Comparison of ENCODE assay signal across 12 cellular contexts in genomic region chr6:142843344-142843743, GRCh38.
DNase-seq lines count a peak whose midpoint lies in the region; ATAC-seq and TF ChIP-seq lines count a peak whose summit lies in the region.
"Had no signal": no experiment of that assay in that cellular context is flagged by ENCODE, and none has a peak within 500 bp of the region (broad histone marks: within the 10 kb centered on the region; RNA-seq: fewer than 3 reads in every experiment).

No MANE protein-coding gene starts in this region.

- no peaks in the 10 kb centered on the region for H3K36me3 Mint-ChIP-seq in activated B cell treated with CpG ODN at 0.5 μM for 24 hours (ENCODE audit: low read depth)
- H3K36me3 Mint-ChIP-seq: CD14-positive monocyte had no signal

- H3K27me3 Mint-ChIP-seq in activated B cell treated with CpG ODN at 0.5 μM for 24 hours: no peaks in the 10 kb centered on the region

- H3K27ac ChIP-seq in heart right ventricle: peak overlapping the region in 9 of 10 donors; percentile 6 to 92 (median 57)
- peak overlapping the region; percentile 32 for H3K27ac ChIP-seq in lower lobe of right lung
- peak overlapping the region; percentile 59 for H3K27ac ChIP-seq in urinary bladder (ENCODE audit: low read depth)

- H3K36me3 ChIP-seq in heart right ventricle (no peaks in the 10 kb centered on the region), lower lobe of right lung (no peaks in the 10 kb centered on the region), urinary bladder (ENCODE audit: insufficient read depth) (no peaks in the 10 kb centered on the region)

- H3K4me3 ChIP-seq in heart right ventricle (peak overlapping the region in 3 of 10 donors; percentile 19 to 42 (median 30)), lower lobe of right lung (no peak overlapping the region), urinary bladder (ENCODE audit: low read depth, low read length) (no peak overlapping the region)

- intact Hi-C loops in heart right ventricle (cut with DNase I): loop anchor here in 3 of 10 donors (10.0 kb wide), 1 partner anchor 101 kb away; the partner anchor contains the start of gene HIVEP2 (in 3 of the 3)
- intact Hi-C loops in Right ventricle myocardium inferior (cut with DNase I): no loop called here
- intact Hi-C loops in activated B cell treated with CpG ODN at 0.5 μM for 24 hours (cut with micrococcal nuclease): loop anchor here (1.0 to 5.0 kb wide), 3 partner anchors 59 to 84 kb away; no protein-coding TSS in a partner anchor
- intact Hi-C loops in lower lobe of right lung (cut with DNase I): no loop called here

- no peaks in the 10 kb centered on the region for H3K27me3 ChIP-seq in heart right ventricle
- no peaks in the 10 kb centered on the region for H3K27me3 ChIP-seq in lower lobe of right lung (ENCODE audit: low read depth)

- peak overlapping the region; percentile 89 for H3K27ac Mint-ChIP-seq in activated B cell treated with CpG ODN at 0.5 μM for 24 hours

- H3K9me3 Mint-ChIP-seq in activated B cell treated with CpG ODN at 0.5 μM for 24 hours: no peaks in the 10 kb centered on the region
- H3K9me3 Mint-ChIP-seq: CD14-positive monocyte had no signal

- H3K4me1 ChIP-seq in heart right ventricle: peaks cover 25 to 87% (median 73%) of the 10 kb centered on the region in 9 donors
- peaks cover 63% of the 10 kb centered on the region for H3K4me1 ChIP-seq in lower lobe of right lung
- no peaks in the 10 kb centered on the region for H3K4me1 ChIP-seq in urinary bladder (ENCODE audit: insufficient read depth)

- no peak for ATAC-seq in heart right ventricle
- ATAC-seq in Right ventricle myocardium inferior: no peak
- no peak for ATAC-seq in activated B cell treated with CpG ODN at 0.5 μM for 24 hours (ENCODE audit: low read depth)
- ATAC-seq in lower lobe of right lung: no peak
- no peak for ATAC-seq in HG03175 (IDR thresholded peaks at IDR 0.05; ENCODE audit: unreplicated experiment)

- DNase-seq in heart right ventricle: no peak
- DNase-seq in Right ventricle myocardium inferior (ENCODE audit: missing footprints): no peak
- no peak for DNase-seq in activated B cell treated with CpG ODN at 0.5 μM for 24 hours
- DNase-seq in lower lobe of right lung: no peak
- no peak for DNase-seq in NCI-H1105 treated with DMSO at 0.1 percent for 48 hours (lab: John Stamatoyannopoulos, UW)
- DNase-seq in NCI-H2029 (lab: John Stamatoyannopoulos, UW): no peak
- DNase-seq: head of caudate nucleus, NCI-H226, occipital lobe had no signal

- no peak for TF ChIP-seq CTCF in heart right ventricle (IDR thresholded peaks at IDR 0.05)
- TF ChIP-seq CTCF in activated B cell treated with CpG ODN at 0.5 μM for 24 hours (IDR thresholded peaks at IDR 0.05): no peak
- no peak for TF ChIP-seq CTCF in lower lobe of right lung (IDR thresholded peaks at IDR 0.05)

- H3K9me3 ChIP-seq in heart right ventricle: no peaks in the 10 kb centered on the region
- no peaks in the 10 kb centered on the region for H3K9me3 ChIP-seq in lower lobe of right lung

- WGBS in heart right ventricle, 2 donors: 68 to 72% methylated on average over 4 of the region's 4 CpGs
- 63% methylated on average over 4 of the region's 4 CpGs for WGBS in urinary bladder

- peaks cover 90% of the 10 kb centered on the region for H3K4me1 Mint-ChIP-seq in activated B cell treated with CpG ODN at 0.5 μM for 24 hours

- peak overlapping the region; percentile 76 for H3K4me3 Mint-ChIP-seq in activated B cell treated with CpG ODN at 0.5 μM for 24 hours

- CTCF ChIA-PET in activated B cell treated with CpG ODN at 0.5 μM for 24 hours (lab: Charles Lee): interaction anchor here (0.9 to 1.5 kb wide), 9 partner anchors 17 to 183 kb away, joined by 3 to 5 read pairs (median 3); no protein-coding TSS in a partner anchor

- POLR2A ChIA-PET in activated B cell treated with CpG ODN at 0.5 μM for 24 hours (lab: Charles Lee): interaction anchor here (0.5 to 3.0 kb wide), 13 partner anchors 10 to 175 kb away, joined by 3 to 22 read pairs (median 6); partner anchors contain the start of gene HIVEP2
